In the genomic region with DNA sequence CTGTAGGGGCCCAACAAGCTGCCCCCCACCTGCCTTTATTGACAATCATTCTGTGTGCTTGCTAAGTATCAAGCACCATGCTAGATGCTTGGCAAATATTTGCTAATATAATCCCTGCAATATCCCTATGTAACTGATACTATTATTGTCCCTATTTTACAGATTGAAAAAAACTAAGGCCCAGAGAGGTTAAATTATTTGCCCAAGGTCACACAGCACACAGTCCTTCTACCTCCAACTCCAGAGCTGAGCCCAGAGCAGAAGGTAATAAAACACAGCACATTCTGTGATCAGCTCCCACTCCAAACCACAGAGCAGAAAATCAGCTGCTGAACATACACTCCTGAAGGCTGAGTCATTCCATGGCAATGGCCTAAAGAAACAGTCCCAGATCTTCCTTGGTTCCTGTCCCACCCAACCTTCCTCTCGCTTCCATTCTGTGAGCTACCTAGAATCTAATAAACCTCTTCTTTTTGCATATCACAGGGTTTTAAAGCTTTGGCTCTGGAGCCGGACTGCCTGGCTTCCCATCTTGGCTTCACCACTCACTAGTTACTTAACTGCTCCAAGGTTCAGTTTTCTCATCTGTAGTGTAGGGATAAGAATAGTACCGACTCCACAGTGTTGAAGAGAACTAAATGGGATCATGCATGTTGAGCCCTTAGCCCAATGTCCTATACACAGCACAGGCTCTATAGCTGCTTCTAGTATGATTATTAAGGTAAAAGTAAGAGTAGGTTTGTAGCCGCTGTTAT, we compare ENCODE assay signal across 14 cellular contexts.
DNase-seq lines count a peak whose midpoint lies in the region; ATAC-seq and TF ChIP-seq lines count a peak whose summit lies in the region.
"Had no signal": no experiment of that assay in that cellular context is flagged by ENCODE, and none has a peak within 500 bp of the region (broad histone marks: within the 10 kb centered on the region; RNA-seq: fewer than 3 reads in every experiment).

No MANE protein-coding gene starts in this region.

- intact Hi-C loops in CD4-positive, alpha-beta T cell (cut with DNase I, micrococcal nuclease), result loop anchor here in 1 of 2 experiments (2.0 kb wide), 1 partner anchor 45 kb away; no protein-coding TSS in a partner anchor

- CTCF ChIA-PET in CD4-positive, alpha-beta T cell (lab: Charles Lee), result no interaction called here

- H3K27ac Mint-ChIP-seq in HFFc6, result peak overlapping the region; percentile 60
- no peak overlapping the region for H3K27ac Mint-ChIP-seq in CD4-positive, alpha-beta T cell
- H3K27ac Mint-ChIP-seq: activated naive CD8-positive, alpha-beta T cell treated with anti-CD3 and anti-CD28 coated beads, Interleukin-2, amount 50 U/mL, for 24 hours; CD4-positive, CD25-positive, alpha-beta regulatory T cell had no signal

- H3K9me2 ChIP-seq in MM.1S (replicated peaks; ENCODE audit: insufficient read depth, low read length), result no peaks in the 10 kb centered on the region

- in situ Hi-C loops in astrocyte of the spinal cord (cut with HindIII; ENCODE audit: low sequenced_read_pairs), result no loop called here

- no peaks in the 10 kb centered on the region for H3K27me3 ChIP-seq in CD4-positive, alpha-beta T cell (ENCODE audit: control insufficient read depth, insufficient read depth, low read length)
- no peaks in the 10 kb centered on the region for H3K27me3 ChIP-seq in MM.1S (replicated peaks; ENCODE audit: insufficient read depth, low read length)

- H3K4me3 Mint-ChIP-seq in HFFc6, result no peak overlapping the region
- H3K4me3 Mint-ChIP-seq in CD4-positive, alpha-beta T cell, result no peak overlapping the region
- H3K4me3 Mint-ChIP-seq: activated naive CD8-positive, alpha-beta T cell treated with anti-CD3 and anti-CD28 coated beads, Interleukin-2, amount 50 U/mL, for 24 hours; CD4-positive, CD25-positive, alpha-beta regulatory T cell had no signal

- H3K4me1 ChIP-seq in MM.1S (ENCODE audit: low read length), result no peaks in the 10 kb centered on the region

- no peak for ATAC-seq in HG03139 (IDR thresholded peaks at IDR 0.05; ENCODE audit: unreplicated experiment)
- ATAC-seq in CD4-positive, alpha-beta T cell (ENCODE audit: poor library complexity), result no peak
- ATAC-seq: activated naive CD8-positive, alpha-beta T cell treated with anti-CD3 and anti-CD28 coated beads, Interleukin-2, amount 50 U/mL, for 24 hours had no signal

- POLR2A ChIA-PET in CD4-positive, alpha-beta T cell (lab: Charles Lee), result no interaction called here

- no peaks in the 10 kb centered on the region for H3K9me3 ChIP-seq in CD4-positive, alpha-beta T cell (ENCODE audit: control insufficient read depth, low read length)
- no peaks in the 10 kb centered on the region for H3K9me3 ChIP-seq in MM.1S (replicated peaks; ENCODE audit: insufficient read depth, low read length)

- DNase-seq in AG08395 (ENCODE audit: low spot score), result peak; percentile 84
- DNase-seq in HFFc6, result peak; percentile 86
- DNase-seq in astrocyte of the spinal cord (ENCODE audit: low read depth, low spot score), result peak; percentile 90
- peak; percentile 95 for DNase-seq in kidney glomerular epithelial cell (lab: John Stamatoyannopoulos, UW)
- DNase-seq in activated T-cell treated with anti-CD3 and anti-CD28 coated beads for 4 hours, result no peak
- DNase-seq in CD4-positive, alpha-beta T cell, result no peak
- no peak for DNase-seq in MM.1S
- DNase-seq: activated naive CD8-positive, alpha-beta T cell treated with anti-CD3 and anti-CD28 coated beads, Interleukin-2, amount 50 U/mL, for 24 hours; CD4-positive, CD25-positive, alpha-beta regulatory T cell; left cardiac atrium; NCI-H2029; stimulated activated naive CD4-positive, alpha-beta T cell treated with Interleukin-2 at 50 U/mL for 16 hours; T-helper 9 cell had no signal

- H3K9ac ChIP-seq in MM.1S (ENCODE audit: low read length), result no peak overlapping the region

- H3K36me3 Mint-ChIP-seq in HFFc6 (ENCODE audit: low read depth), result no peaks in the 10 kb centered on the region
- H3K36me3 Mint-ChIP-seq in CD4-positive, alpha-beta T cell (ENCODE audit: low read depth), result no peaks in the 10 kb centered on the region
- H3K36me3 Mint-ChIP-seq: CD4-positive, CD25-positive, alpha-beta regulatory T cell had no signal

- no peaks in the 10 kb centered on the region for H3F3A ChIP-seq in MM.1S (ENCODE audit: insufficient read depth, low read length)

- no peak overlapping the region for H3K27ac ChIP-seq in CD4-positive, alpha-beta T cell (ENCODE audit: low read depth, low read length)
- H3K27ac ChIP-seq in MM.1S (ENCODE audit: low read length), result no peak overlapping the region

- H3K4me3 ChIP-seq in astrocyte of the spinal cord (ENCODE audit: low read depth, low read length), result no peak overlapping the region
- no peak overlapping the region for H3K4me3 ChIP-seq in MM.1S (ENCODE audit: low read length)

- TF ChIP-seq CTCF in HFFc6 (IDR thresholded peaks at IDR 0.05) (no peak), astrocyte of the spinal cord (IDR thresholded peaks at IDR 0.05; ENCODE audit: low read depth, low read length) (no peak), MM.1S (IDR thresholded peaks at IDR 0.05; ENCODE audit: low read length) (no peak)
- TF ChIP-seq CTCF in CD4-positive, alpha-beta T cell (IDR thresholded peaks at IDR 0.05), result no peak

- no peaks in the 10 kb centered on the region for H3K79me2 ChIP-seq in MM.1S (ENCODE audit: low read length)

- H3K27me3 Mint-ChIP-seq in HFFc6 (ENCODE audit: insufficient read depth), result peaks cover 4% of the 10 kb centered on the region
- H3K27me3 Mint-ChIP-seq in CD4-positive, alpha-beta T cell, result peaks cover 3% of the 10 kb centered on the region
- H3K27me3 Mint-ChIP-seq: CD4-positive, CD25-positive, alpha-beta regulatory T cell had no signal

- H2AFZ ChIP-seq in MM.1S (ENCODE audit: low read length), result no peak overlapping the region

- H3K36me3 ChIP-seq in MM.1S (replicated peaks; ENCODE audit: insufficient read depth, low read length), result no peaks in the 10 kb centered on the region

- H4K20me1 ChIP-seq in MM.1S (ENCODE audit: insufficient read depth, low read length), result no peaks in the 10 kb centered on the region

- H3K4me2 ChIP-seq in MM.1S (ENCODE audit: low read depth, low read length), result no peak overlapping the region

- H3K9me3 Mint-ChIP-seq in HFFc6, result peaks cover 8% of the 10 kb centered on the region; the same call in 1 of the 2 replicates
- no peaks in the 10 kb centered on the region for H3K9me3 Mint-ChIP-seq in CD4-positive, alpha-beta T cell
- H3K9me3 Mint-ChIP-seq: activated naive CD8-positive, alpha-beta T cell treated with anti-CD3 and anti-CD28 coated beads, Interleukin-2, amount 50 U/mL, for 24 hours had no signal

- peaks cover 28% of the 10 kb centered on the region for H3K4me1 Mint-ChIP-seq in HFFc6 (ENCODE audit: low read depth)
- no peaks in the 10 kb centered on the region for H3K4me1 Mint-ChIP-seq in CD4-positive, alpha-beta T cell (ENCODE audit: low read depth)
- H3K4me1 Mint-ChIP-seq: activated naive CD8-positive, alpha-beta T cell treated with anti-CD3 and anti-CD28 coated beads, Interleukin-2, amount 50 U/mL, for 24 hours; CD4-positive, CD25-positive, alpha-beta regulatory T cell had no signal

Comparison
In these comparisons a context has a peak if more than half of its experiments do, and no peak if none do; other contexts are left out.
1. DNase-seq: peak in AG08395 (single experiment), HFFc6 (single experiment), astrocyte of the spinal cord (single experiment) and kidney glomerular epithelial cell (single experiment); none in activated T-cell treated with anti-CD3 and anti-CD28 coated beads for 4 hours (single experiment), CD4-positive, alpha-beta T cell (0 of 10) and MM.1S (single experiment).